9 cellular contexts compared by ENCODE assay signal in genomic region chr11:1298695-1299492, GRCh38. TPM values are rescaled to one million over a fixed set of nuclear protein-coding genes. Genes with fewer than 3 reads are reported as not detected.
A peak's percentile ranks its signal among the peaks of the same experiment; 100 is the strongest.
DNase-seq lines count a peak whose midpoint lies in the region; ATAC-seq, FAIRE-seq and TF ChIP-seq lines count a peak whose summit lies in the region.
"Had no signal": no experiment of that assay in that cellular context is flagged by ENCODE, and none has a peak within 500 bp of the region (broad histone marks: within the 10 kb centered on the region; RNA-seq: fewer than 3 reads in every experiment).

No MANE protein-coding gene starts in this region.

- no peaks in the 10 kb centered on the region for H3K27me3 Mint-ChIP-seq in activated CD4-positive, alpha-beta T cell treated with anti-CD3 and anti-CD28 coated beads, Interleukin-2, amount 10 ng/mL, durations not matched to agents 24 days and 14 days
- H3K27me3 Mint-ChIP-seq: CD4-positive, alpha-beta T cell had no signal

- H3K4me3 ChIP-seq in breast epithelium = peak overlapping the region in 1 of 3 donors; percentile 42
- H3K4me3 ChIP-seq in kidney (ENCODE audit: low read length in 2 of 2) = peak overlapping the region in 1 of 2 donors; percentile 17

- peak; percentile 29 for DNase-seq in activated CD8-positive, alpha-beta memory T cell treated with anti-CD3 and anti-CD28 coated beads, Interleukin-2, amount 50 U/mL, for 48 hours
- no peak for DNase-seq in activated CD8-positive, alpha-beta memory T cell treated with anti-CD3 and anti-CD28 coated beads for 24 hours
- DNase-seq in breast epithelium (ENCODE audit: low spot score in 2 of 2) (peak; percentile 83 to 84), kidney (peak; percentile 90), stromal cell of bone marrow (ENCODE audit: low read depth) (peak; percentile 50), NCI-H1092 treated with DMSO at 0.1 percent for 48 hours (lab: John Stamatoyannopoulos, UW) (no peak)
- no peak for DNase-seq in activated CD4-positive, alpha-beta T cell treated with anti-CD3 and anti-CD28 coated beads, Interleukin-2, amount 10 ng/mL, durations not matched to agents 24 days and 14 days

- H3K27ac ChIP-seq in breast epithelium = peak overlapping the region; percentile 64 to 69
- H3K27ac ChIP-seq in kidney (ENCODE audit: low read depth in 2 of 2, low read length in 2 of 2) = peak overlapping the region; percentile 20 to 68

- FAIRE-seq in kidney (lab: Jason Lieb, UNC) = peak; percentile 73

- H3K9me3 ChIP-seq in breast epithelium (no peaks in the 10 kb centered on the region), kidney (ENCODE audit: control insufficient read depth in 1 of 2, low read length in 2 of 2) (no peaks in the 10 kb centered on the region)

- peaks cover 0 to 31% of the 10 kb centered on the region in 2 donors for H3K4me1 ChIP-seq in breast epithelium
- H3K4me1 ChIP-seq in kidney (ENCODE audit: control insufficient read depth in 1 of 2, insufficient read depth in 1 of 2, low read depth in 1 of 2, low read length in 2 of 2) = peaks cover 33 to 43% of the 10 kb centered on the region in 2 donors

- intact Hi-C loops in breast epithelium (cut with DNase I; ENCODE audit: low total_unique reads) (no loop called here), kidney (cut with DNase I) (no loop called here)
- intact Hi-C loops in activated CD4-positive, alpha-beta T cell treated with anti-CD3 and anti-CD28 coated beads, Interleukin-2, amount 10 ng/mL, durations not matched to agents 24 days and 14 days (cut with micrococcal nuclease) = no loop called here

- H3K4me1 Mint-ChIP-seq in activated CD4-positive, alpha-beta T cell treated with anti-CD3 and anti-CD28 coated beads, Interleukin-2, amount 10 ng/mL, durations not matched to agents 24 days and 14 days = no peaks in the 10 kb centered on the region

- TF ChIP-seq CTCF in breast epithelium (IDR thresholded peaks at IDR 0.05) (no peak), kidney (IDR thresholded peaks at IDR 0.05; ENCODE audit: borderline replicate concordance, extremely low read depth, insufficient read depth) (no peak)

- H3K36me3 ChIP-seq in breast epithelium = no peaks in the 10 kb centered on the region
- H3K36me3 ChIP-seq in kidney (ENCODE audit: control insufficient read depth in 1 of 2, insufficient read depth in 2 of 2, low read length in 2 of 2) = peaks cover 0 to 3% of the 10 kb centered on the region in 2 donors

- H3K4me3 Mint-ChIP-seq in activated CD4-positive, alpha-beta T cell treated with anti-CD3 and anti-CD28 coated beads, Interleukin-2, amount 10 ng/mL, durations not matched to agents 24 days and 14 days = no peak overlapping the region
- H3K4me3 Mint-ChIP-seq: CD4-positive, alpha-beta T cell had no signal

- no peak for TF ChIP-seq POLR2A in breast epithelium (IDR thresholded peaks at IDR 0.05)

- no peaks in the 10 kb centered on the region for H3K9me3 Mint-ChIP-seq in activated CD4-positive, alpha-beta T cell treated with anti-CD3 and anti-CD28 coated beads, Interleukin-2, amount 10 ng/mL, durations not matched to agents 24 days and 14 days
- H3K9me3 Mint-ChIP-seq: CD4-positive, alpha-beta T cell had no signal

- ATAC-seq in HG03354 (IDR thresholded peaks at IDR 0.05; ENCODE audit: poor library complexity, severe bottlenecking, unreplicated experiment) = no peak

- peak overlapping the region in 1 of 2 donors; percentile 62 for H3K9ac ChIP-seq in kidney (ENCODE audit: low read length in 2 of 2)

- peaks cover 3% of the 10 kb centered on the region for H3K36me3 Mint-ChIP-seq in activated CD4-positive, alpha-beta T cell treated with anti-CD3 and anti-CD28 coated beads, Interleukin-2, amount 10 ng/mL, durations not matched to agents 24 days and 14 days (ENCODE audit: low read depth)

- H3K27me3 ChIP-seq in breast epithelium = no peaks in the 10 kb centered on the region

- H3K27ac Mint-ChIP-seq in activated CD4-positive, alpha-beta T cell treated with anti-CD3 and anti-CD28 coated beads, Interleukin-2, amount 10 ng/mL, durations not matched to agents 24 days and 14 days = no peak overlapping the region
- H3K27ac Mint-ChIP-seq: CD4-positive, alpha-beta T cell had no signal

RNA-seq across cellular contexts. Expression of gene TOLLIP, which starts 10.5 kb away (rescaled TPM):
- total RNA-seq in breast epithelium = 10 to 100 TPM; 32.8 to 47.2 (median 41.0) TPM
- 65.5 TPM for total RNA-seq in kidney
- polyA plus RNA-seq in kidney (ENCODE audit: insufficient read depth, low read depth, low replicate concordance) = 88.0 TPM
- 32.4 and 38.9 TPM in 2 replicates for total RNA-seq in activated CD4-positive, alpha-beta T cell treated with anti-CD3 and anti-CD28 coated beads, Interleukin-2, amount 10 ng/mL, durations not matched to agents 24 days and 14 days

Comparison
In these comparisons a context has a peak if more than half of its experiments do, and no peak if none do; other contexts are left out.
1. DNase-seq: peak in activated CD8-positive, alpha-beta memory T cell treated with anti-CD3 and anti-CD28 coated beads, Interleukin-2, amount 50 U/mL, for 48 hours (single experiment), breast epithelium (2 of 2), kidney (single experiment) and stromal cell of bone marrow (single experiment); none in activated CD8-positive, alpha-beta memory T cell treated with anti-CD3 and anti-CD28 coated beads for 24 hours (single experiment), activated CD4-positive, alpha-beta T cell treated with anti-CD3 and anti-CD28 coated beads, Interleukin-2, amount 10 ng/mL, durations not matched to agents 24 days and 14 days (single experiment) and NCI-H1092 treated with DMSO at 0.1 percent for 48 hours (single experiment).